In genomic region chr4:9988349-9988748, GRCh38 we compare ENCODE assay signal across 24 cellular contexts.
DNase-seq lines count a peak whose midpoint lies in the region; ATAC-seq and TF ChIP-seq lines count a peak whose summit lies in the region.
"Had no signal": no experiment of that assay in that cellular context is flagged by ENCODE, and none has a peak within 500 bp of the region (broad histone marks: within the 10 kb centered on the region; RNA-seq: fewer than 3 reads in every experiment).

No MANE protein-coding gene starts in this region.

- H3K27me3 Mint-ChIP-seq in activated T-cell treated with anti-CD3 and anti-CD28 coated beads, Interleukin-2, amount 50 U/mL, for 24 hours: no peaks in the 10 kb centered on the region
- H3K27me3 Mint-ChIP-seq: activated CD4-positive, alpha-beta memory T cell treated with anti-CD3 and anti-CD28 coated beads, Interleukin-2, amount 10 ng/mL, durations not matched to agents 7 days and 5 days; activated naive CD8-positive, alpha-beta T cell treated with anti-CD3 and anti-CD28 coated beads, Interleukin-2, amount 10 ng/mL, durations not matched to agents 7 days and 5 days; stimulated activated naive CD8-positive, alpha-beta T cell treated with anti-CD3 and anti-CD28 coated beads, Interleukin-15, Interleukin-2, amounts not matched to agents 100 ng/mL and 50 ng/mL, for 24 hours had no signal

- no peak overlapping the region for H3K4me3 Mint-ChIP-seq in activated T-cell treated with anti-CD3 and anti-CD28 coated beads, Interleukin-2, amount 50 U/mL, for 24 hours
- H3K4me3 Mint-ChIP-seq: activated CD4-positive, alpha-beta memory T cell treated with anti-CD3 and anti-CD28 coated beads, Interleukin-2, amount 10 ng/mL, durations not matched to agents 7 days and 5 days; activated naive CD8-positive, alpha-beta T cell treated with anti-CD3 and anti-CD28 coated beads, Interleukin-2, amount 10 ng/mL, durations not matched to agents 7 days and 5 days; endodermal cell; H9; natural killer cell; stimulated activated naive CD8-positive, alpha-beta T cell treated with anti-CD3 and anti-CD28 coated beads, Interleukin-15, Interleukin-2, amounts not matched to agents 100 ng/mL and 50 ng/mL, for 24 hours had no signal

- H3K4me1 Mint-ChIP-seq in activated T-cell treated with anti-CD3 and anti-CD28 coated beads, Interleukin-2, amount 50 U/mL, for 24 hours (ENCODE audit: low read depth): peaks cover under 1% of the 10 kb centered on the region
- H3K4me1 Mint-ChIP-seq: activated naive CD8-positive, alpha-beta T cell treated with anti-CD3 and anti-CD28 coated beads, Interleukin-2, amount 10 ng/mL, durations not matched to agents 7 days and 5 days; endodermal cell; H9; natural killer cell had no signal

- H3K79me2 ChIP-seq in OCI-LY3 (ENCODE audit: low read length): no peaks in the 10 kb centered on the region

- no peaks in the 10 kb centered on the region for H3K9me3 Mint-ChIP-seq in activated T-cell treated with anti-CD3 and anti-CD28 coated beads, Interleukin-2, amount 50 U/mL, for 24 hours
- H3K9me3 Mint-ChIP-seq: activated naive CD8-positive, alpha-beta T cell treated with anti-CD3 and anti-CD28 coated beads, Interleukin-2, amount 10 ng/mL, durations not matched to agents 7 days and 5 days; endodermal cell; natural killer cell; stimulated activated naive CD8-positive, alpha-beta T cell treated with anti-CD3 and anti-CD28 coated beads, Interleukin-15, Interleukin-2, amounts not matched to agents 100 ng/mL and 50 ng/mL, for 24 hours had no signal

- no peak for TF ChIP-seq CTCF in OCI-LY3 (IDR thresholded peaks at IDR 0.05; ENCODE audit: low read depth, low read length)

- H3K4me2 ChIP-seq in BLaER1 treated with 17β-estradiol and CSF1 and Interleukin-3, amounts not matched to agents 10 nM and 100 nM: peak overlapping the region in 6 of 11 experiments; percentile 18 to 67 (median 57); a peak in 10 of 22 replicates
- peak overlapping the region; percentile 92 for H3K4me2 ChIP-seq in OCI-LY3 (ENCODE audit: low read length)

- H3K4me3 ChIP-seq in BLaER1 treated with 17β-estradiol and CSF1 and Interleukin-3, amounts not matched to agents 10 nM and 100 nM: no peak overlapping the region
- peak overlapping the region; percentile 57 for H3K4me3 ChIP-seq in OCI-LY3 (ENCODE audit: low read length)
- H3K4me3 ChIP-seq: thyroid gland had no signal

- H3K27ac Mint-ChIP-seq in activated T-cell treated with anti-CD3 and anti-CD28 coated beads, Interleukin-2, amount 50 U/mL, for 24 hours: no peak overlapping the region
- H3K27ac Mint-ChIP-seq: activated CD4-positive, alpha-beta memory T cell treated with anti-CD3 and anti-CD28 coated beads, Interleukin-2, amount 10 ng/mL, durations not matched to agents 7 days and 5 days; activated naive CD8-positive, alpha-beta T cell treated with anti-CD3 and anti-CD28 coated beads, Interleukin-2, amount 10 ng/mL, durations not matched to agents 7 days and 5 days; endodermal cell; H9; natural killer cell; stimulated activated naive CD8-positive, alpha-beta T cell treated with anti-CD3 and anti-CD28 coated beads, Interleukin-15, Interleukin-2, amounts not matched to agents 100 ng/mL and 50 ng/mL, for 24 hours had no signal

- no peak overlapping the region for H3K9ac ChIP-seq in BLaER1 treated with 17β-estradiol and CSF1 and Interleukin-3, amounts not matched to agents 10 nM and 100 nM
- peak overlapping the region; percentile 39; the same call in 1 of the 2 replicates for H3K9ac ChIP-seq in OCI-LY3 (ENCODE audit: low read length)

- H3K36me3 ChIP-seq in BLaER1 treated with 17β-estradiol and CSF1 and Interleukin-3, amounts not matched to agents 10 nM and 100 nM: peaks cover 0 to 59% (median 5%) of the 10 kb centered on the region in 11 experiments; a peak in 10 of 22 replicates
- H3K36me3 ChIP-seq in OCI-LY3 (replicated peaks; ENCODE audit: low read depth, low read length): peaks cover 7% of the 10 kb centered on the region
- H3K36me3 ChIP-seq: thyroid gland had no signal

- H3K27ac ChIP-seq in BLaER1 treated with 17β-estradiol and CSF1 and Interleukin-3, amounts not matched to agents 10 nM and 100 nM: no peak overlapping the region
- H3K27ac ChIP-seq in OCI-LY3 (ENCODE audit: low read length): peak overlapping the region; percentile 16; the same call in 1 of the 2 replicates
- H3K27ac ChIP-seq: HL-60, RWPE1, thyroid gland had no signal

- H2AFZ ChIP-seq in OCI-LY3 (ENCODE audit: low read depth, low read length): peak overlapping the region; percentile 86; the same call in 1 of the 2 replicates

- H3K4me1 ChIP-seq in BLaER1 treated with 17β-estradiol and CSF1 and Interleukin-3, amounts not matched to agents 10 nM and 100 nM: peaks cover 10 to 45% (median 32%) of the 10 kb centered on the region in 10 experiments
- H3K4me1 ChIP-seq in OCI-LY3 (ENCODE audit: low read length): peaks cover 41% of the 10 kb centered on the region

- ATAC-seq in GM19463 (IDR thresholded peaks at IDR 0.05; ENCODE audit: unreplicated experiment): peak; percentile 11
- ATAC-seq: activated CD4-positive, CD25-positive, alpha-beta regulatory T cell treated with anti-CD3 and anti-CD28 coated beads, Interleukin-2, amount 50 U/mL, for 24 hours; left ventricle myocardium superior; natural killer cell had no signal

- peaks cover 0 to 9% (median 0%) of the 10 kb centered on the region in 11 experiments; a peak in 2 of 22 replicates for H4K20me1 ChIP-seq in BLaER1 treated with 17β-estradiol and CSF1 and Interleukin-3, amounts not matched to agents 10 nM and 100 nM
- H4K20me1 ChIP-seq in OCI-LY3 (ENCODE audit: insufficient read depth, low read length): no peaks in the 10 kb centered on the region

- no peaks in the 10 kb centered on the region; a peak in 1 of 22 replicates for H3K27me3 ChIP-seq in BLaER1 treated with 17β-estradiol and CSF1 and Interleukin-3, amounts not matched to agents 10 nM and 100 nM
- H3K27me3 ChIP-seq in OCI-LY3 (ENCODE audit: low read depth, low read length): no peaks in the 10 kb centered on the region
- H3K27me3 ChIP-seq: thyroid gland had no signal

- peak; percentile 35 for DNase-seq in medulla oblongata (ENCODE audit: extremely low spot score)
- DNase-seq in activated T-cell treated with anti-CD3 and anti-CD28 coated beads, Interleukin-2, amount 50 U/mL, for 24 hours: no peak
- DNase-seq in OCI-M1 (lab: John Stamatoyannopoulos, UW): no peak
- DNase-seq in activated naive CD4-positive, alpha-beta T cell treated with Interleukin-2 at 50 U/mL for 16 hours: no peak
- no peak for DNase-seq in islet precursor cell
- DNase-seq: activated CD4-positive, alpha-beta memory T cell treated with anti-CD3 and anti-CD28 coated beads, Interleukin-2, amount 10 ng/mL, durations not matched to agents 7 days and 5 days; activated naive CD8-positive, alpha-beta T cell treated with anti-CD3 and anti-CD28 coated beads, Interleukin-2, amount 10 ng/mL, durations not matched to agents 7 days and 5 days; DMS53; H9; Karpas-422; left ventricle myocardium superior; natural killer cell; NCI-H1417 treated with DMSO at 0.1 percent for 48 hours; NCI-H446; T-helper 1 cell; thyroid gland had no signal

- no peaks in the 10 kb centered on the region for H3K36me3 Mint-ChIP-seq in activated T-cell treated with anti-CD3 and anti-CD28 coated beads, Interleukin-2, amount 50 U/mL, for 24 hours (ENCODE audit: low read depth)
- H3K36me3 Mint-ChIP-seq: natural killer cell had no signal

- peaks cover 0 to 25% (median 6%) of the 10 kb centered on the region in 11 experiments; a peak in 8 of 22 replicates for H3K9me3 ChIP-seq in BLaER1 treated with 17β-estradiol and CSF1 and Interleukin-3, amounts not matched to agents 10 nM and 100 nM (replicated peaks in 1 of 11)
- H3K9me3 ChIP-seq in OCI-LY3 (ENCODE audit: insufficient read depth, low read length): no peaks in the 10 kb centered on the region
- H3K9me3 ChIP-seq: thyroid gland had no signal
